Comparison of ENCODE assay signal across 1 cellular context in the genomic region with DNA sequence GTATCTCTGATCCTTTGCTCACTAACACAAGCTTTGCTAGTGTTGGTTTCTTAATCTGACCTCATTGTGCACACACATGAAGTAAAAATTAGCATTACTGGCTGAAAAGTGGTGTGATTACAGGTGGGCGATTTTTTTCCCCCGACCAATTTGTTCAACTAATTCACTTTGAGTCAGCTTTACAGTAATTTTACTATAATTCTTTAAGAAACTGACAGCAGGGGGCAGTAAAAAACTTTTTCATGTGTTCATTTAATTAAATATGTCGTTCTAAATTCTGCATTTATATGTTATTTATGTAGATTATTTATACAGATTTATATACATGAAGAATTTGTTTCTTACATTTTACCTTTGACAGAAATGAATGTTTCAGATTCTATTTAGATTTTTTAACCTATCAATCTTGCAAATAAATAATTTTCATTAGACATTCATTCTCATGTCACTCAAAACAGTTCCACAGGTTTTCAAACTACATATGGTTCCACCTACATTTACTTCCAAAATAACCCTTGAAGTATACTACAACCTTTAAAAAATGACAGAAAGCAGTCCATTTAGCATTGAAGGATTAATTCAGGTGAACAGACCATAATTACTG.
TF ChIP-seq lines count a peak whose summit lies in the region.

No MANE protein-coding gene starts in this region.

TF ChIP-seq in GM23338, 12 proteins besides CTCF, POLR2A, EP300 and RAD21 (continued from another document):
- no peak for TF ChIP-seq ZNF462 (CRISPR knock-in tag; IDR thresholded peaks at IDR 0.05)
- TF ChIP-seq STAT1 (IDR thresholded peaks at IDR 0.05; ENCODE audit: unreplicated experiment) = no peak
- no peak for TF ChIP-seq POLR2AphosphoS5 (IDR thresholded peaks at IDR 0.05; ENCODE audit: low read depth)
- no peak for TF ChIP-seq EZH2phosphoT487 (IDR thresholded peaks at IDR 0.05; ENCODE audit: unreplicated experiment)
- no peak for TF ChIP-seq ZNF331 (CRISPR knock-in tag; IDR thresholded peaks at IDR 0.05; ENCODE audit: low read depth)
- no peak for TF ChIP-seq JUNB (IDR thresholded peaks at IDR 0.05; ENCODE audit: unreplicated experiment)
- no peak for TF ChIP-seq REST (IDR thresholded peaks at IDR 0.05; ENCODE audit: unreplicated experiment)
- no peak for TF ChIP-seq ZNF114 (CRISPR knock-in tag; IDR thresholded peaks at IDR 0.05)
- TF ChIP-seq ETS1 (IDR thresholded peaks at IDR 0.05) = no peak
